In genomic region chr19:19471682-19472081, GRCh38 we compare ENCODE assay signal across 21 cellular contexts. TPM values are rescaled to one million over a fixed set of nuclear protein-coding genes. Genes with fewer than 3 reads are reported as not detected.
A peak's percentile ranks its signal among the peaks of the same experiment; 100 is the strongest.
DNase-seq lines count a peak whose midpoint lies in the region; ATAC-seq and FAIRE-seq lines count a peak whose summit lies in the region.
"Had no signal": no experiment of that assay in that cellular context is flagged by ENCODE, and none has a peak within 500 bp of the region (broad histone marks: within the 10 kb centered on the region; RNA-seq: fewer than 3 reads in every experiment).

No MANE protein-coding gene starts in this region.

- no peak overlapping the region for H3K14ac ChIP-seq in trophoblast cell (ENCODE audit: low read length)

- H3K27ac ChIP-seq in trophoblast cell (ENCODE audit: low read depth, low read length): no peak overlapping the region
- H3K27ac ChIP-seq: cardiac muscle cell, epithelial cell of prostate, sigmoid colon, stomach had no signal

- peaks cover 35 to 42% of the 10 kb centered on the region in 2 experiments for H3K36me3 ChIP-seq in trophoblast cell (ENCODE audit: control insufficient read depth in 1 of 2, insufficient read depth in 2 of 2, low read length in 2 of 2)
- H3K36me3 ChIP-seq: cardiac muscle cell had no signal

- peaks cover 7% of the 10 kb centered on the region for H3K9me3 ChIP-seq in trophoblast cell (ENCODE audit: insufficient read depth, low read depth, low read length)

- H3K79me2 ChIP-seq in trophoblast cell (ENCODE audit: control insufficient read depth, insufficient read depth, low read length, poor library complexity): peaks cover 3% of the 10 kb centered on the region

- no peak for DNase-seq in activated CD8-positive, alpha-beta memory T cell treated with anti-CD3 and anti-CD28 coated beads, Interleukin-2, amount 10 ng/mL, durations not matched to agents 7 days and 5 days
- no peak for DNase-seq in activated CD8-positive, alpha-beta memory T cell treated with anti-CD3 and anti-CD28 coated beads for 24 hours
- DNase-seq in GM19239 (ENCODE audit: insufficient read length, low spot score): no peak
- DNase-seq in trophoblast cell: no peak
- DNase-seq in NCI-H446 (lab: John Stamatoyannopoulos, UW): no peak
- DNase-seq in DMS53 (lab: John Stamatoyannopoulos, UW): no peak
- DNase-seq: amygdala, C1 segment of cervical spinal cord, dermis blood vessel endothelial cell, foreskin fibroblast, NCI-H187 treated with DMSO at 0.1 percent for 48 hours, sigmoid colon, stomach had no signal

- H3K4me1 Mint-ChIP-seq in activated CD8-positive, alpha-beta memory T cell treated with anti-CD3 and anti-CD28 coated beads, Interleukin-2, amount 10 ng/mL, durations not matched to agents 7 days and 5 days: peaks cover 64% of the 10 kb centered on the region
- peaks cover 55% of the 10 kb centered on the region for H3K4me1 Mint-ChIP-seq in activated T-helper 17 cell treated with anti-CD3 and anti-CD28 coated beads, Interleukin-2, amount 50 U/mL, for 72 hours

- ATAC-seq in activated CD8-positive, alpha-beta memory T cell treated with anti-CD3 and anti-CD28 coated beads, Interleukin-2, amount 10 ng/mL, durations not matched to agents 7 days and 5 days: no peak
- ATAC-seq in activated T-helper 17 cell treated with anti-CD3 and anti-CD28 coated beads, Interleukin-2, amount 50 U/mL, for 72 hours (replicated peaks): no peak
- ATAC-seq in GM18519 (IDR thresholded peaks at IDR 0.05; ENCODE audit: low FRiP score, unreplicated experiment): no peak
- ATAC-seq: K562, SK-N-SH treated with all-trans-retinoic acid at 6 μM for 48 hours had no signal

- H3K4ac ChIP-seq in trophoblast cell (ENCODE audit: low read depth, low read length): peak overlapping the region; percentile 15

- no peak overlapping the region for H4K8ac ChIP-seq in trophoblast cell (ENCODE audit: low read depth, low read length)

- H3K4me3 Mint-ChIP-seq in activated CD8-positive, alpha-beta memory T cell treated with anti-CD3 and anti-CD28 coated beads, Interleukin-2, amount 10 ng/mL, durations not matched to agents 7 days and 5 days: no peak overlapping the region
- H3K4me3 Mint-ChIP-seq in activated T-helper 17 cell treated with anti-CD3 and anti-CD28 coated beads, Interleukin-2, amount 50 U/mL, for 72 hours: peak overlapping the region; percentile 66

- H3K4me2 ChIP-seq in trophoblast cell (ENCODE audit: low read length): no peak overlapping the region

- H3K4me3 ChIP-seq in trophoblast cell (ENCODE audit: low read depth, low read length): no peak overlapping the region
- H3K4me3 ChIP-seq: cardiac muscle cell, K562, lung, sigmoid colon, stomach had no signal

- peaks cover 62% of the 10 kb centered on the region for H3K36me3 Mint-ChIP-seq in activated CD8-positive, alpha-beta memory T cell treated with anti-CD3 and anti-CD28 coated beads, Interleukin-2, amount 10 ng/mL, durations not matched to agents 7 days and 5 days
- peaks cover 80% of the 10 kb centered on the region for H3K36me3 Mint-ChIP-seq in activated T-helper 17 cell treated with anti-CD3 and anti-CD28 coated beads, Interleukin-2, amount 50 U/mL, for 72 hours (ENCODE audit: low read depth)

- H3K9ac ChIP-seq in trophoblast cell (ENCODE audit: low read length): no peak overlapping the region

- no peaks in the 10 kb centered on the region for H3K27me3 Mint-ChIP-seq in activated CD8-positive, alpha-beta memory T cell treated with anti-CD3 and anti-CD28 coated beads, Interleukin-2, amount 10 ng/mL, durations not matched to agents 7 days and 5 days
- H3K27me3 Mint-ChIP-seq in activated T-helper 17 cell treated with anti-CD3 and anti-CD28 coated beads, Interleukin-2, amount 50 U/mL, for 72 hours: no peaks in the 10 kb centered on the region

- H3K18ac ChIP-seq in trophoblast cell (ENCODE audit: low read length): no peak overlapping the region

- no CpG with 5 or more reads among the region's 6 CpGs for WGBS in trophoblast cell (ENCODE audit: extremely low coverage, insufficient coverage, insufficient read length)

- peaks cover 16% of the 10 kb centered on the region for H3K9me3 Mint-ChIP-seq in activated CD8-positive, alpha-beta memory T cell treated with anti-CD3 and anti-CD28 coated beads, Interleukin-2, amount 10 ng/mL, durations not matched to agents 7 days and 5 days (ENCODE audit: low read depth)
- H3K9me3 Mint-ChIP-seq in activated T-helper 17 cell treated with anti-CD3 and anti-CD28 coated beads, Interleukin-2, amount 50 U/mL, for 72 hours: peaks cover 12% of the 10 kb centered on the region

- peak overlapping the region; percentile 44 for H3K27ac Mint-ChIP-seq in activated CD8-positive, alpha-beta memory T cell treated with anti-CD3 and anti-CD28 coated beads, Interleukin-2, amount 10 ng/mL, durations not matched to agents 7 days and 5 days
- peak overlapping the region; percentile 79 for H3K27ac Mint-ChIP-seq in activated T-helper 17 cell treated with anti-CD3 and anti-CD28 coated beads, Interleukin-2, amount 50 U/mL, for 72 hours
- H3K27ac Mint-ChIP-seq: activated T-helper 2 cell treated with anti-CD3 and anti-CD28 coated beads, Interferon-gamma antibody, Interleukin-2, Interleukin-4, amounts not matched to agents 10 μg/mL and 5 μg/mL and 100 μg/mL, durations not matched to agents 14 hours and 24 hours and 36 hours had no signal

- no peaks in the 10 kb centered on the region for H3K79me1 ChIP-seq in trophoblast cell (ENCODE audit: low read length)

- no peaks in the 10 kb centered on the region for H3K27me3 ChIP-seq in trophoblast cell (ENCODE audit: insufficient read depth, low read length)
- H3K27me3 ChIP-seq: cardiac muscle cell, sigmoid colon, stomach had no signal

- peak; percentile 11 for FAIRE-seq in GM19239 (lab: Jason Lieb, UNC)
- FAIRE-seq: K562 had no signal

- no peak overlapping the region for H2BK12ac ChIP-seq in trophoblast cell (ENCODE audit: low read length)

- H2AK5ac ChIP-seq in trophoblast cell (ENCODE audit: low read length): no peak overlapping the region

- no peak overlapping the region for H2BK5ac ChIP-seq in trophoblast cell (ENCODE audit: low read depth, low read length, poor library complexity)

- H4K12ac ChIP-seq in trophoblast cell (ENCODE audit: low read depth, low read length): no peak overlapping the region

- H3K23ac ChIP-seq in trophoblast cell (ENCODE audit: low read length): no peak overlapping the region

- H2BK120ac ChIP-seq in trophoblast cell (ENCODE audit: insufficient read depth, low read length, poor library complexity): no peak overlapping the region

- no peak overlapping the region for H2AFZ ChIP-seq in trophoblast cell (ENCODE audit: insufficient read depth, low read length, poor library complexity)

- H4K91ac ChIP-seq in trophoblast cell (ENCODE audit: low read depth, low read length): no peak overlapping the region

- CTCF ChIA-PET in activated CD8-positive, alpha-beta memory T cell treated with anti-CD3 and anti-CD28 coated beads, Interleukin-2, amount 10 ng/mL, durations not matched to agents 7 days and 5 days (lab: Charles Lee): interaction anchor here (1.1 to 2.0 kb wide), 2 partner anchors 12 to 20 kb away, joined by 4 to 6 read pairs; no protein-coding TSS in a partner anchor

- H3K4me1 ChIP-seq in trophoblast cell (ENCODE audit: control insufficient read depth in 1 of 2, insufficient read depth in 2 of 2, low read length in 2 of 2): peaks cover 0 to 5% of the 10 kb centered on the region in 2 experiments

RNA-seq across cellular contexts. Expression of gene TSSK6, which starts 43.7 kb away (rescaled TPM):
- 1 to 10 TPM; 4.2 to 6.3 TPM for total RNA-seq in activated CD8-positive, alpha-beta memory T cell treated with anti-CD3 and anti-CD28 coated beads, Interleukin-2, amount 10 ng/mL, durations not matched to agents 7 days and 5 days
- 1 to 10 TPM; 4.1 to 4.5 TPM for total RNA-seq in activated T-helper 17 cell treated with anti-CD3 and anti-CD28 coated beads, Interleukin-2, amount 50 U/mL, for 72 hours
- 1.1 and 1.4 TPM in 2 replicates for polyA plus RNA-seq in trophoblast cell (2013)

RNA-seq across cellular contexts. Expression of gene NDUFA13, which starts 44.3 kb away (rescaled TPM):
- total RNA-seq in activated CD8-positive, alpha-beta memory T cell treated with anti-CD3 and anti-CD28 coated beads, Interleukin-2, amount 10 ng/mL, durations not matched to agents 7 days and 5 days: 100 to 1,000 TPM; 372 to 417 TPM
- total RNA-seq in activated T-helper 17 cell treated with anti-CD3 and anti-CD28 coated beads, Interleukin-2, amount 50 U/mL, for 72 hours: 100 to 1,000 TPM; 276 to 397 TPM
- 160 and 164 TPM in 2 replicates for polyA plus RNA-seq in trophoblast cell (2013)

RNA-seq across cellular contexts. Expression of gene YJEFN3, which starts 57.0 kb away (rescaled TPM):
- 1 to 10 TPM; 7.4 to 9.9 TPM for total RNA-seq in activated CD8-positive, alpha-beta memory T cell treated with anti-CD3 and anti-CD28 coated beads, Interleukin-2, amount 10 ng/mL, durations not matched to agents 7 days and 5 days
- 10 to 100 TPM in 1 of 2 donors, 1 to 10 TPM in 1; 6.7 to 10.3 TPM for total RNA-seq in activated T-helper 17 cell treated with anti-CD3 and anti-CD28 coated beads, Interleukin-2, amount 50 U/mL, for 72 hours
- 4.5 and 4.6 TPM in 2 replicates for polyA plus RNA-seq in trophoblast cell (2013)
